In the genomic region with DNA sequence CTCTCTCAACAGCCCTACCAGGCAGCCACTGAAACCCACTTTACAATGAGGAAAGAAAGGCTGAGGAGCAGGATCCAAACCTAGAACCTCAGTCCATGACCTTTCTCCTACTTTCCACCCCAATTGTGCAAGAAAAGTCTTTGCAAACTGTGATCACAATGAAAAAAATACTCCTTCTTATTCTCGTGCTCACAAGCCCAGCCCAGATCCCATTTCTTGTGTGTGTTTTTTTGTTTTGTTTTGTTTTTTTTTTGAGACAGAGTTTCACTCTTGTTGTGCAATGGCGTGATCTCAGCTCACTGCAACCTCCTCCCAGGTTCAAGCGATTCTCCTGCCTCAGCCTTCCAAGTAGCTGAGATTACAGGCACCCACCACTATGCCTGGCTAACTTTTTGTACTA, we compare ENCODE assay signal across 23 cellular contexts.
DNase-seq lines count a peak whose midpoint lies in the region; ATAC-seq, FAIRE-seq and TF ChIP-seq lines count a peak whose summit lies in the region.
"Had no signal": no experiment of that assay in that cellular context is flagged by ENCODE, and none has a peak within 500 bp of the region (broad histone marks: within the 10 kb centered on the region; RNA-seq: fewer than 3 reads in every experiment).

No MANE protein-coding gene starts in this region.

- no peak for TF ChIP-seq POLR2A in K562 (conservative IDR thresholded peaks at IDR 0.05)

- no peaks in the 10 kb centered on the region for H3K4me1 ChIP-seq in CD8-positive, alpha-beta T cell (ENCODE audit: insufficient read depth, low read length)
- peaks cover 0 to 3% of the 10 kb centered on the region in 2 experiments; a peak in 1 of 5 replicates for H3K4me1 ChIP-seq in K562 (replicated peaks in 1 of 2; ENCODE audit: control insufficient read depth in 2 of 2, insufficient read depth in 2 of 2, low read length in 2 of 2)
- H3K4me1 ChIP-seq: adrenal gland, pancreas had no signal

- H3K4me3 ChIP-seq in CD8-positive, alpha-beta T cell (ENCODE audit: low read depth, low read length): no peak overlapping the region
- no peak overlapping the region for H3K4me3 ChIP-seq in K562
- H3K4me3 ChIP-seq in fibroblast of the aortic adventitia (ENCODE audit: low read depth, low read length): no peak overlapping the region
- H3K4me3 ChIP-seq: adrenal gland, heart left ventricle, pancreas, tibial artery had no signal

- H3K27me3 Mint-ChIP-seq in CD8-positive, alpha-beta T cell (ENCODE audit: low read depth): peaks cover 5% of the 10 kb centered on the region
- H3K27me3 Mint-ChIP-seq: activated CD4-positive, alpha-beta T cell treated with anti-CD3 and anti-CD28 coated beads, Interleukin-2, amount 10 ng/mL, durations not matched to agents 7 days and 5 days had no signal

- no peaks in the 10 kb centered on the region for H3K27me3 ChIP-seq in CD8-positive, alpha-beta T cell (ENCODE audit: insufficient read depth, low read length)
- H3K27me3 ChIP-seq in K562 (ENCODE audit: control insufficient read depth in 2 of 2, insufficient read depth in 2 of 2, low read length in 2 of 2): peaks cover 25 to 56% of the 10 kb centered on the region in 2 experiments
- H3K27me3 ChIP-seq: adrenal gland, heart left ventricle, pancreas had no signal

- no peaks in the 10 kb centered on the region for H3K9me3 ChIP-seq in CD8-positive, alpha-beta T cell (ENCODE audit: low read length)
- peaks cover 5% of the 10 kb centered on the region for H3K9me3 ChIP-seq in K562 (replicated peaks; ENCODE audit: control insufficient read depth, insufficient read depth, low read depth, low read length)
- H3K9me3 ChIP-seq: adrenal gland, heart left ventricle, pancreas, tibial artery had no signal

- no peak overlapping the region for H3K4me2 ChIP-seq in K562 (ENCODE audit: insufficient read depth, low read length)

- 0% methylated on average over 3 of the region's 3 CpGs for WGBS in K562 (ENCODE audit: insufficient coverage, low coverage, missing lambda C conversion rate)

- H3K27ac ChIP-seq in CD8-positive, alpha-beta T cell (ENCODE audit: low read depth, low read length): no peak overlapping the region
- no peak overlapping the region for H3K27ac ChIP-seq in K562 (ENCODE audit: extremely low read depth, low read depth, low read length)
- H3K27ac ChIP-seq: heart left ventricle, pancreas, tibial artery, VCaP had no signal

- no peak for TF ChIP-seq CTCF in CD8-positive, alpha-beta T cell (IDR thresholded peaks at IDR 0.05)
- TF ChIP-seq CTCF in K562 (IDR thresholded peaks at IDR 0.05 in 2 of 3, conservative IDR thresholded peaks at IDR 0.05 in 1 of 3; ENCODE audit: insufficient read depth in 2 of 3, low read depth in 1 of 3, low read length in 3 of 3) (no peak), fibroblast of the aortic adventitia (IDR thresholded peaks at IDR 0.05; ENCODE audit: insufficient read depth, low read length) (no peak), omental fat pad (IDR thresholded peaks at IDR 0.05) (no peak)

- POLR2A ChIA-PET in CD8-positive, alpha-beta T cell (lab: Charles Lee): no interaction called here
- POLR2A ChIA-PET in K562 (lab: Yijun Ruan, JAX): no interaction called here

- FAIRE-seq in K562 (lab: Jason Lieb, UNC): no peak
- FAIRE-seq: pancreas had no signal

- no peaks in the 10 kb centered on the region for H3K4me1 Mint-ChIP-seq in CD8-positive, alpha-beta T cell (ENCODE audit: low read depth)
- H3K4me1 Mint-ChIP-seq: activated CD4-positive, alpha-beta T cell treated with anti-CD3 and anti-CD28 coated beads, Interleukin-2, amount 10 ng/mL, durations not matched to agents 7 days and 5 days had no signal

- no peaks in the 10 kb centered on the region for H3K9me3 Mint-ChIP-seq in CD8-positive, alpha-beta T cell
- H3K9me3 Mint-ChIP-seq: activated CD4-positive, alpha-beta T cell treated with anti-CD3 and anti-CD28 coated beads, Interleukin-2, amount 10 ng/mL, durations not matched to agents 7 days and 5 days; activated T-helper 2 cell treated with anti-CD3 and anti-CD28 coated beads, Interferon-gamma antibody, Interleukin-2, Interleukin-4, amounts not matched to agents 10 μg/mL and 5 μg/mL and 100 μg/mL, durations not matched to agents 14 hours and 24 hours and 36 hours; T-helper 1 cell treated with Interleukin-12 subunit alpha and Interleukin-12 subunit beta and Interleukin-4 antibody, amounts not matched to agents 30 μg/mL and 1 μg/mL, for 36 hours had no signal

- H3K36me3 ChIP-seq in CD8-positive, alpha-beta T cell (ENCODE audit: insufficient read depth, low read length): no peaks in the 10 kb centered on the region
- H3K36me3 ChIP-seq in K562 (ENCODE audit: control insufficient read depth, insufficient read depth, low read length): no peaks in the 10 kb centered on the region
- H3K36me3 ChIP-seq: adrenal gland, heart left ventricle, pancreas, tibial artery had no signal

- no peaks in the 10 kb centered on the region for H3K9me1 ChIP-seq in K562 (ENCODE audit: control insufficient read depth, insufficient read depth, low read length)

- no peaks in the 10 kb centered on the region for H3K79me2 ChIP-seq in K562 (ENCODE audit: control insufficient read depth, insufficient read depth, low read length)

- peaks cover 4% of the 10 kb centered on the region for H4K20me1 ChIP-seq in K562 (replicated peaks; ENCODE audit: control insufficient read depth, insufficient read depth, low read length)

- no peak for DNase-seq in CD8-positive, alpha-beta T cell
- DNase-seq in K562 (ENCODE audit: extremely low read depth in 1 of 4, low spot score in 3 of 4): no peak
- peak; percentile 40 for DNase-seq in fibroblast of the aortic adventitia (ENCODE audit: low read depth)
- DNase-seq in omental fat pad (ENCODE audit: low spot score): no peak
- no peak for DNase-seq in G401 (ENCODE audit: low spot score)
- DNase-seq in SIG-M5 treated with dmso at 0.1 percent for 504 hours (lab: John Stamatoyannopoulos, UW; ENCODE audit: unreplicated experiment): no peak
- DNase-seq: activated CD4-positive, alpha-beta T cell treated with anti-CD3 and anti-CD28 coated beads, Interleukin-2, amount 10 ng/mL, durations not matched to agents 7 days and 5 days; central memory CD4-positive, alpha-beta T cell; DND-41; NCI-H187 treated with DMSO at 0.1 percent for 48 hours; NCI-H2227 treated with DMSO at 0.1 percent for 48 hours; NCI-H774; SIG-M5; stimulated activated naive CD4-positive, alpha-beta T cell; tibial artery had no signal

- no peak overlapping the region for H3K9ac ChIP-seq in K562 (ENCODE audit: insufficient read depth in 1 of 2, low read depth in 2 of 2, low read length in 2 of 2)

- no TSS peak for BruUV-seq in K562 (replicated peaks; lab: Mats Ljungman, UMichigan)

- H3K4me3 Mint-ChIP-seq in CD8-positive, alpha-beta T cell: no peak overlapping the region
- H3K4me3 Mint-ChIP-seq: activated CD4-positive, alpha-beta T cell treated with anti-CD3 and anti-CD28 coated beads, Interleukin-2, amount 10 ng/mL, durations not matched to agents 7 days and 5 days; T-helper 1 cell treated with Interleukin-12 subunit alpha and Interleukin-12 subunit beta and Interleukin-4 antibody, amounts not matched to agents 30 μg/mL and 1 μg/mL, for 36 hours had no signal

- in situ Hi-C loops in K562 (cut with MboI) (no loop called here), G401 (cut with HindIII; ENCODE audit: low sequenced_read_pairs) (no loop called here)

- intact Hi-C loops in CD8-positive, alpha-beta T cell (cut with DNase I, micrococcal nuclease): no loop called here
- intact Hi-C loops in K562 (cut with micrococcal nuclease): no loop called here

- ATAC-seq in CD8-positive, alpha-beta T cell: no peak
- ATAC-seq in K562 (no peak), omental fat pad (ENCODE audit: low FRiP score) (peak; percentile 25), HG03439 (IDR thresholded peaks at IDR 0.05; ENCODE audit: unreplicated experiment) (no peak), GM21515 (IDR thresholded peaks at IDR 0.05; ENCODE audit: unreplicated experiment) (no peak)
- ATAC-seq: pancreas had no signal

- TF ChIP-seq RAD21 in K562 (CRISPR knock-in tag; conservative IDR thresholded peaks at IDR 0.05 in 1 of 2, IDR thresholded peaks at IDR 0.05 in 1 of 2): no peak

- H2AFZ ChIP-seq in K562 (ENCODE audit: low read depth, low read length): no peak overlapping the region

- no peak for TF ChIP-seq EP300 in K562 (IDR thresholded peaks at IDR 0.05; ENCODE audit: low read length)

- CTCF ChIA-PET in CD8-positive, alpha-beta T cell (lab: Charles Lee): no interaction called here
- CTCF ChIA-PET in K562 (lab: Yijun Ruan, JAX; ENCODE audit: low intra/inter-chr PET ratio): no interaction called here

- H3K36me3 Mint-ChIP-seq in CD8-positive, alpha-beta T cell: no peaks in the 10 kb centered on the region

- peak overlapping the region; percentile 34 for H3K27ac Mint-ChIP-seq in CD8-positive, alpha-beta T cell
- H3K27ac Mint-ChIP-seq: activated CD4-positive, alpha-beta T cell treated with anti-CD3 and anti-CD28 coated beads, Interleukin-2, amount 10 ng/mL, durations not matched to agents 7 days and 5 days; activated T-helper 2 cell treated with anti-CD3 and anti-CD28 coated beads, Interferon-gamma antibody, Interleukin-2, Interleukin-4, amounts not matched to agents 10 μg/mL and 5 μg/mL and 100 μg/mL, durations not matched to agents 14 hours and 24 hours and 36 hours; T-helper 1 cell treated with Interleukin-12 subunit alpha and Interleukin-12 subunit beta and Interleukin-4 antibody, amounts not matched to agents 30 μg/mL and 1 μg/mL, for 36 hours had no signal

TF ChIP-seq in K562, 482 proteins besides CTCF, POLR2A, EP300 and RAD21:
- TF ChIP-seq CEBPG (CRISPR knock-in tag; IDR thresholded peaks at IDR 0.05) (no peak), CEBPG (tag; conservative IDR thresholded peaks at IDR 0.05 in 1 of 2, IDR thresholded peaks at IDR 0.05 in 1 of 2) (0 out of 4 replicates have a peak, but pooled peaks of 1 of the 2 experiments have one; percentile 29), GABPA (tag; conservative IDR thresholded peaks at IDR 0.05; ENCODE audit: low read depth) (no peak), MXI1 (IDR thresholded peaks at IDR 0.05; ENCODE audit: low read depth, low read length) (no peak), ZFP36 (IDR thresholded peaks at IDR 0.05; ENCODE audit: low read depth, low read length, partially characterized antibody) (no peak), ARID1B (IDR thresholded peaks at IDR 0.05) (no peak), PRMT5 (CRISPR knock-in tag; IDR thresholded peaks at IDR 0.05) (no peak), CEBPB (tag; IDR thresholded peaks at IDR 0.05) (peak; percentile 62), ZNF354B (CRISPR knock-in tag; IDR thresholded peaks at IDR 0.05) (no peak), STAT5A (IDR thresholded peaks at IDR 0.05; ENCODE audit: borderline replicate concordance, low read length) (no peak), SP2 (IDR thresholded peaks at IDR 0.05; ENCODE audit: extremely low read depth, low read depth, low read length, poor library complexity, severe bottlenecking) (no peak), RBM34 (IDR thresholded peaks at IDR 0.05; ENCODE audit: borderline replicate concordance, insufficient read depth, low read length) (no peak)
